Comparison of ENCODE assay signal across 24 cellular contexts in the genomic region with DNA sequence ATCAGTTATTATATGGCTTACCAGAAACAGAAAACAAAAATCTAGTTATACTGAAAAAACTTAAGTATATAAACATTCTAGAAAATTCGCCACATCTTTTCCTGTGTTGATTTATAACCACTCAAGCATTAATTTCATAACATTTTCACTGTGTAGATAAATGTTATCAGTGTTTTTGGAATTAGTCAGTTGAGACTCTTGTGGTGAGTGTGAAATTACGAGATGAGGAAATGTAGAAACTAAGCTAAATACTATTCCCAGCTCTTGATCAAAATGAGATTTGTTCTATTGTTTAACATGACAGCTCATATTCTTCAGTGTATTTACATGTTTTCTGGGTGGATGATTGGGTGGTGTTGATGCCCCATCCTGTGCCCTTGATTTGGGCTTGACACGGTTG.
DNase-seq lines count a peak whose midpoint lies in the region; ATAC-seq and TF ChIP-seq lines count a peak whose summit lies in the region.
"Had no signal": no experiment of that assay in that cellular context is flagged by ENCODE, and none has a peak within 500 bp of the region (broad histone marks: within the 10 kb centered on the region; RNA-seq: fewer than 3 reads in every experiment).

No MANE protein-coding gene starts in this region.

- H3K4me3 Mint-ChIP-seq in nephron progenitor cell: no peak overlapping the region
- no peak overlapping the region for H3K4me3 Mint-ChIP-seq in WTC11
- H3K4me3 Mint-ChIP-seq: activated CD8-positive, alpha-beta T cell treated with anti-CD3 and anti-CD28 coated beads, Interleukin-2, amount 10 ng/mL, durations not matched to agents 7 days and 5 days; activated naive CD8-positive, alpha-beta T cell treated with anti-CD3 and anti-CD28 coated beads for 36 hours; activated T-cell treated with anti-CD3 and anti-CD28 coated beads, Interleukin-2, amount 50 U/mL, for 72 hours; HFFc6; memory B cell; T-cell had no signal

- H3K36me3 Mint-ChIP-seq in nephron progenitor cell (ENCODE audit: low read depth) (peaks cover 36% of the 10 kb centered on the region), WTC11 (no peaks in the 10 kb centered on the region)
- H3K36me3 Mint-ChIP-seq: activated naive CD8-positive, alpha-beta T cell treated with anti-CD3 and anti-CD28 coated beads for 36 hours; memory B cell; T-cell had no signal

- intact Hi-C loops in uterus (cut with DNase I; ENCODE audit: low total_unique reads): no loop called here

- CTCF ChIA-PET in WTC11 (lab: Charles Lee): no interaction called here

- H3K27me3 Mint-ChIP-seq in nephron progenitor cell (ENCODE audit: low read depth, poor library complexity): no peaks in the 10 kb centered on the region
- H3K27me3 Mint-ChIP-seq in WTC11 (ENCODE audit: low read depth): no peaks in the 10 kb centered on the region
- H3K27me3 Mint-ChIP-seq: activated naive CD8-positive, alpha-beta T cell treated with anti-CD3 and anti-CD28 coated beads for 36 hours; memory B cell; T-cell had no signal

- H3K9me3 Mint-ChIP-seq in nephron progenitor cell (no peaks in the 10 kb centered on the region), WTC11 (no peaks in the 10 kb centered on the region)
- H3K9me3 Mint-ChIP-seq: activated naive CD8-positive, alpha-beta T cell treated with anti-CD3 and anti-CD28 coated beads for 36 hours; activated T-cell treated with anti-CD3 and anti-CD28 coated beads, Interleukin-2, amount 50 U/mL, for 72 hours; memory B cell had no signal

- no peak overlapping the region for H3K27ac ChIP-seq in uterus
- H3K27ac ChIP-seq: cardiac muscle cell, esophagus squamous epithelium, transverse colon, WERI-Rb-1 had no signal

- TF ChIP-seq CTCF in nephron progenitor cell (IDR thresholded peaks at IDR 0.05): no peak
- no peak for TF ChIP-seq CTCF in uterus (IDR thresholded peaks at IDR 0.05)
- TF ChIP-seq CTCF in WTC11 (IDR thresholded peaks at IDR 0.05): no peak

- H3K36me3 ChIP-seq in uterus: no peaks in the 10 kb centered on the region
- H3K36me3 ChIP-seq: cardiac muscle cell, esophagus squamous epithelium, transverse colon, WERI-Rb-1 had no signal

- DNase-seq in astrocyte of the hippocampus (ENCODE audit: low read depth, low spot score): peak; percentile 8
- no peak for DNase-seq in nephron progenitor cell
- no peak for DNase-seq in uterus
- DNase-seq in WTC11 (ENCODE audit: low spot score): no peak
- DNase-seq in inferior parietal cortex (ENCODE audit: extremely low spot score): no peak
- DNase-seq: activated CD8-positive, alpha-beta T cell treated with anti-CD3 and anti-CD28 coated beads, Interleukin-2, amount 10 ng/mL, durations not matched to agents 7 days and 5 days; activated naive CD8-positive, alpha-beta T cell treated with anti-CD3 and anti-CD28 coated beads for 36 hours; activated T-cell treated with anti-CD3 and anti-CD28 coated beads, Interleukin-2, amount 50 U/mL, for 72 hours; AML-193; COR-L47; esophagus squamous epithelium; GDM1; head of caudate nucleus; HFFc6; NCI-H1436 treated with DMSO at 0.1 percent for 48 hours; NCI-H2227 treated with DMSO at 0.1 percent for 48 hours; stimulated activated naive CD4-positive, alpha-beta T cell; T-cell; transverse colon; WERI-Rb-1 had no signal

- H3K4me3 ChIP-seq in uterus: no peak overlapping the region
- H3K4me3 ChIP-seq: cardiac muscle cell, esophagus squamous epithelium, transverse colon had no signal

- H3K27ac Mint-ChIP-seq in nephron progenitor cell (peak overlapping the region; percentile 92), WTC11 (no peak overlapping the region)
- H3K27ac Mint-ChIP-seq: activated CD8-positive, alpha-beta T cell treated with anti-CD3 and anti-CD28 coated beads, Interleukin-2, amount 10 ng/mL, durations not matched to agents 7 days and 5 days; activated naive CD8-positive, alpha-beta T cell treated with anti-CD3 and anti-CD28 coated beads for 36 hours; activated T-cell treated with anti-CD3 and anti-CD28 coated beads, Interleukin-2, amount 50 U/mL, for 72 hours; HFFc6; memory B cell; T-cell had no signal

- no peaks in the 10 kb centered on the region for H3K4me1 Mint-ChIP-seq in nephron progenitor cell
- H3K4me1 Mint-ChIP-seq in WTC11: no peaks in the 10 kb centered on the region
- H3K4me1 Mint-ChIP-seq: activated naive CD8-positive, alpha-beta T cell treated with anti-CD3 and anti-CD28 coated beads for 36 hours; memory B cell; T-cell had no signal

- ATAC-seq in GM19463 (IDR thresholded peaks at IDR 0.05; ENCODE audit: unreplicated experiment) (peak; percentile 49), HG03342 (IDR thresholded peaks at IDR 0.05; ENCODE audit: unreplicated experiment) (peak; percentile 46), WTC11 (no peak)
- ATAC-seq: activated CD8-positive, alpha-beta T cell treated with anti-CD3 and anti-CD28 coated beads, Interleukin-2, amount 10 ng/mL, durations not matched to agents 7 days and 5 days; activated T-cell treated with anti-CD3 and anti-CD28 coated beads, Interleukin-2, amount 50 U/mL, for 72 hours; T-cell had no signal

- no peak for TF ChIP-seq POLR2A in uterus (IDR thresholded peaks at IDR 0.05)

- no peaks in the 10 kb centered on the region for H3K9me3 ChIP-seq in uterus
- H3K9me3 ChIP-seq: esophagus squamous epithelium, transverse colon had no signal

- POLR2A ChIA-PET in WTC11 (lab: Charles Lee): no interaction called here

- H3K27me3 ChIP-seq in uterus: no peaks in the 10 kb centered on the region
- H3K27me3 ChIP-seq: cardiac muscle cell, esophagus squamous epithelium, transverse colon had no signal

- H3K4me1 ChIP-seq in uterus: no peaks in the 10 kb centered on the region
- H3K4me1 ChIP-seq: esophagus squamous epithelium, transverse colon had no signal

TF ChIP-seq in WTC11, 78 proteins besides CTCF, POLR2A, EP300 and RAD21:
- TF ChIP-seq ZNF671 (CRISPR knock-in tag; IDR thresholded peaks at IDR 0.05): no peak
- TF ChIP-seq FOXK1 (CRISPR knock-in tag; IDR thresholded peaks at IDR 0.05): no peak
